8 cellular contexts compared by ENCODE assay signal in genomic region chr2:30146337-30147195, GRCh38. TPM values are rescaled to one million over a fixed set of nuclear protein-coding genes. Genes with fewer than 3 reads are reported as not detected.
DNase-seq lines count a peak whose midpoint lies in the region; ATAC-seq, FAIRE-seq and TF ChIP-seq lines count a peak whose summit lies in the region.

YPEL5 (plus strand) TSS chr2:30147007; CDS start chr2:30156652, 9,645 bp downstream.

- H3K36me3 ChIP-seq in astrocyte (ENCODE audit: insufficient read depth, low read length) (peaks cover 7% of the 10 kb centered on the region), uterus (no peaks in the 10 kb centered on the region)

- peak within 1 kb of the TSS; percentile 96 for H3K27ac ChIP-seq in astrocyte (ENCODE audit: low read depth, low read length)
- H3K27ac ChIP-seq in right cardiac atrium (ENCODE audit: low read length): peak within 1 kb of the TSS; percentile 71
- H3K27ac ChIP-seq in uterus: peak within 1 kb of the TSS; percentile 96 to 100

- peak; percentile 71 for FAIRE-seq in astrocyte (lab: Jason Lieb, UNC)

- peak within 1 kb of the TSS; percentile 89 for H3K4me3 Mint-ChIP-seq in astrocyte (ENCODE audit: unreplicated experiment)

- WGBS in right cardiac atrium: under 1% methylated on average over 63 of the region's 63 CpGs

- H3K9me3 Mint-ChIP-seq in astrocyte (ENCODE audit: unreplicated experiment): no peaks in the 10 kb centered on the region

- H3K4me3 ChIP-seq in astrocyte (ENCODE audit: insufficient read depth, low read depth, low read length): peak within 1 kb of the TSS; percentile 67
- H3K4me3 ChIP-seq in right cardiac atrium (ENCODE audit: low read length): peak within 1 kb of the TSS; percentile 84
- H3K4me3 ChIP-seq in uterus: peak within 1 kb of the TSS; percentile 87 to 100

- no peak for TF ChIP-seq CTCF in astrocyte (IDR thresholded peaks at IDR 0.05; ENCODE audit: insufficient read depth, low read depth, low read length)
- TF ChIP-seq CTCF in uterus (IDR thresholded peaks at IDR 0.05): no peak

- H3K4me1 ChIP-seq in astrocyte (ENCODE audit: insufficient read depth, low read length): peaks cover 22% of the 10 kb centered on the region
- no peaks in the 10 kb centered on the region for H3K4me1 ChIP-seq in right cardiac atrium (ENCODE audit: control insufficient read depth, insufficient read depth, low read length)
- H3K4me1 ChIP-seq in uterus: peaks cover 0 to 4% of the 10 kb centered on the region in 2 donors

- peaks cover 32% of the 10 kb centered on the region for H4K20me1 ChIP-seq in astrocyte (ENCODE audit: insufficient read depth, low read length)

- no peaks in the 10 kb centered on the region for H3K9me3 ChIP-seq in astrocyte (ENCODE audit: insufficient read depth, low read depth, low read length)
- H3K9me3 ChIP-seq in right cardiac atrium (ENCODE audit: control insufficient read depth, low read length): no peaks in the 10 kb centered on the region
- H3K9me3 ChIP-seq in uterus: no peaks in the 10 kb centered on the region

- no peaks in the 10 kb centered on the region for H3K36me3 Mint-ChIP-seq in astrocyte (ENCODE audit: low read depth, unreplicated experiment)

- H3K4me1 Mint-ChIP-seq in astrocyte (ENCODE audit: low read depth, unreplicated experiment): peaks cover 33% of the 10 kb centered on the region

- H3K9ac ChIP-seq in astrocyte (ENCODE audit: low read length): peak within 1 kb of the TSS; percentile 96

- peak; percentile 62 for TF ChIP-seq POLR2A in GM18505 (IDR thresholded peaks at IDR 0.05; ENCODE audit: borderline replicate concordance, extremely low read depth, insufficient read depth, insufficient read length)
- TF ChIP-seq POLR2A in uterus (IDR thresholded peaks at IDR 0.05): peak; percentile 92 to 93

- H3K27me3 Mint-ChIP-seq in astrocyte (ENCODE audit: low read depth, unreplicated experiment): no peaks in the 10 kb centered on the region

- peak; percentile 98 for DNase-seq in NCI-H2029 (lab: John Stamatoyannopoulos, UW)
- DNase-seq in T-helper 22 cell (ENCODE audit: low read depth): peak; percentile 100
- DNase-seq in astrocyte (ENCODE audit: low read depth): peak; percentile 99
- DNase-seq in right cardiac atrium: peak; percentile 99 to 100 (median 99)
- peak; percentile 98 for DNase-seq in pulmonary artery endothelial cell (ENCODE audit: low read depth, low spot score)
- peak; percentile 99 for DNase-seq in uterus

- H3K79me2 ChIP-seq in astrocyte (ENCODE audit: insufficient read depth, low read length): peaks cover 38% of the 10 kb centered on the region

- H3K4me2 ChIP-seq in astrocyte (ENCODE audit: low read length): peak within 1 kb of the TSS; percentile 87

- peak; percentile 88 for ATAC-seq in GM18505 (IDR thresholded peaks at IDR 0.05; ENCODE audit: unreplicated experiment)
- peak; percentile 90 for ATAC-seq in HG02973 (IDR thresholded peaks at IDR 0.05; ENCODE audit: unreplicated experiment)
- peak; percentile 99 for ATAC-seq in right cardiac atrium

- no peaks in the 10 kb centered on the region for H3K27me3 ChIP-seq in astrocyte (ENCODE audit: insufficient read depth, low read length)
- H3K27me3 ChIP-seq in right cardiac atrium (ENCODE audit: control insufficient read depth, insufficient read depth): no peaks in the 10 kb centered on the region
- no peaks in the 10 kb centered on the region for H3K27me3 ChIP-seq in uterus

- H2AFZ ChIP-seq in astrocyte (ENCODE audit: low read depth, low read length): peak within 1 kb of the TSS; percentile 76

- H3K27ac Mint-ChIP-seq in astrocyte (ENCODE audit: unreplicated experiment): peak within 1 kb of the TSS; percentile 98

- intact Hi-C loops in right cardiac atrium (cut with DNase I): no loop called here
- intact Hi-C loops in uterus (cut with DNase I; ENCODE audit: low total_unique reads): no loop called here

RNA-seq across cellular contexts. Expression of gene YPEL5, which starts in this region (rescaled TPM):
- total RNA-seq in astrocyte: 149 and 162 TPM in 2 replicates
- total RNA-seq in right cardiac atrium: 10 to 100 TPM; 56.9 to 71.7 (median 59.8) TPM
- polyA plus RNA-seq in right cardiac atrium: 49.5 TPM
- total RNA-seq in pulmonary artery endothelial cell: 75.6 and 77.1 TPM in 2 replicates
- 100 to 1,000 TPM in 2 of 4 donors, 10 to 100 TPM in 2; 79.1 to 131 (median 104) TPM for total RNA-seq in uterus

Comparison
In these comparisons a context has a peak if more than half of its experiments do, and no peak if none do; other contexts are left out.
1. Peak in every context shown above with its lines: DNase-seq, ATAC-seq, H3K4me3 ChIP-seq and H3K27ac ChIP-seq.